ENCODE assay signal across 13 cellular contexts in genomic region chr12:103779410-103780092, GRCh38.
A peak's percentile ranks its signal among the peaks of the same experiment; 100 is the strongest.
DNase-seq lines count a peak whose midpoint lies in the region; ATAC-seq, FAIRE-seq and TF ChIP-seq lines count a peak whose summit lies in the region.
"Had no signal": no experiment of that assay in that cellular context is flagged by ENCODE, and none has a peak within 500 bp of the region (broad histone marks: within the 10 kb centered on the region; RNA-seq: fewer than 3 reads in every experiment).

No MANE protein-coding gene starts in this region.

- H3K9me3 ChIP-seq in pancreas, result no peaks in the 10 kb centered on the region

- POLR2A ChIA-PET in RWPE1 (lab: Yijun Ruan, JAX; ENCODE audit: low non-redundant PET), result no interaction called here

- ATAC-seq in pancreas (no peak), GM19328 (IDR thresholded peaks at IDR 0.05; ENCODE audit: unreplicated experiment) (no peak)

- H3K4me3 ChIP-seq in AG10803 (ENCODE audit: low read length) (no peak overlapping the region), pancreas (no peak overlapping the region)
- H3K4me3 ChIP-seq: hepatocyte had no signal

- intact Hi-C loops in pancreas (cut with DNase I), result loop anchor here in 1 of 3 donors (5.0 kb wide), 1 partner anchor 93 kb away; no protein-coding TSS in a partner anchor

- H3K4me1 ChIP-seq in pancreas, result peaks cover 0 to 8% (median 0%) of the 10 kb centered on the region in 3 donors

- WGBS in pancreas, 2 donors, result 84 to 90% methylated on average over 7 of the region's 7 CpGs

- DNase-seq in AG10803 (ENCODE audit: low read depth) (peak; percentile 46), EL (peak; percentile 63), RWPE1 (ENCODE audit: low spot score) (no peak), islet precursor cell (peak; percentile 82), pancreas (no peak), inferior parietal cortex (ENCODE audit: extremely low spot score) (no peak)
- DNase-seq: activated naive CD4-positive, alpha-beta T cell treated with Interleukin-2 at 50 U/mL for 16 hours; caudate nucleus had no signal

- no peak for FAIRE-seq in pancreas (lab: Jason Lieb, UNC)
- FAIRE-seq: D721Med, endothelial cell of umbilical vein, GM12892 had no signal

- peaks cover 0 to 14% (median 0%) of the 10 kb centered on the region in 3 donors for H3K36me3 ChIP-seq in pancreas

- no peaks in the 10 kb centered on the region for H3K27me3 ChIP-seq in pancreas
- H3K27me3 ChIP-seq: hepatocyte had no signal

- H3K27ac ChIP-seq in RWPE1 (peak overlapping the region; percentile 12; the same call in 1 of the 2 replicates), pancreas (no peak overlapping the region)
- H3K27ac ChIP-seq: hepatocyte had no signal

- CTCF ChIA-PET in RWPE1 (lab: Yijun Ruan, JAX), result interaction anchor here (0.8 kb wide), 1 partner anchor 61 kb away, joined by 3 read pairs; the partner anchor contains the start of gene NT5DC3

- TF ChIP-seq CTCF in AG10803 (conservative IDR thresholded peaks at IDR 0.05; ENCODE audit: low read length) (no peak), RWPE1 (conservative IDR thresholded peaks at IDR 0.05; ENCODE audit: low read depth) (no peak), pancreas (IDR thresholded peaks at IDR 0.05) (no peak)

Comparison
In these comparisons a context has a peak if more than half of its experiments do, and no peak if none do; other contexts are left out.
1. DNase-seq: peak in AG10803 (single experiment), EL (single experiment) and islet precursor cell (single experiment); none in RWPE1 (single experiment), pancreas (0 of 6) and inferior parietal cortex (single experiment).